In the genomic region with DNA sequence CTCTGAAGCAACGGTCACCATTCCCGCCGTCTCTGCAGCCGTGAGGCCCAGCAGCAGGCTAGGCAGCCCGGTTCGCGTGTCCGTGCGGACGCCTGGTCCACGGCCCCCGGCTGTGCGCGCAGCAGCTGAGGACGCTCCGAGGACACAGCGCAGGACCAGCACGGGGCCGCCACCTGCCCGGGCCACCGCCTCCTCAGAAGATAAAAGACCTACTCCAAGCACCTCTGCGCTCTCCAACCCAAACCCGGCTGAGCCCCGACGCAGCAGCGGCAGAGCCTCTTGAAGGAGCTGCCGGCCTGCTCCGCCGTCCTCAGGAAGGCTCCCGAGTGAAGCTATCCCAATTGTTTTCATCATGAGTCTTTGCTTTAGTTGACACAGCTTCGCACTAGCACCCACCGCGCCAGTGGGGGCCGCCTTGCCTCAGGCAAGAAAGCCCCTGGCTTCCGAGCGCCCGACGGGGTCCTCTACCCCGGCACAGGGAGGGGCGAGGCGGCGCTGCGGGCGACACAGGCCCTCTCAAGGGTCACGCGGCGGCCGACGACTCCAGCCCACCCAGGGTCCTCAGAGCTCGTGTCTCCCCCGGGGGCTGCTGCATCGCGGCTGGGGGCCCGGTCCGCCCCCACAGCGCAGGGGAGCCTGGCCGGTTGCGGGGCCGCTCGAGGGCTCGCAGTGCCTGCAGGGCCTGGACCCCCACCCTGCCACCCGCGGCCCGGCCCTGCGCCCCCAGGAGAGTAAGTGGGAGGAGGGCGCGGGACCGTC, we compare ENCODE assay signal across 9 cellular contexts. TPM values are rescaled to one million over a fixed set of nuclear protein-coding genes. Genes with fewer than 3 reads are reported as not detected.
DNase-seq lines count a peak whose midpoint lies in the region; TF ChIP-seq lines count a peak whose summit lies in the region.
"Had no signal": no experiment of that assay in that cellular context is flagged by ENCODE, and none has a peak within 500 bp of the region (broad histone marks: within the 10 kb centered on the region; RNA-seq: fewer than 3 reads in every experiment).

No MANE protein-coding gene starts in this region.

- no peaks in the 10 kb centered on the region for H3K9me2 ChIP-seq in OCI-LY1 (ENCODE audit: low read depth, low read length)

- H3K36me3 ChIP-seq in HAP-1 (replicated peaks) (peaks cover 34% of the 10 kb centered on the region), OCI-LY1 (ENCODE audit: insufficient read depth, low read length) (no peaks in the 10 kb centered on the region), ectodermal cell (ENCODE audit: control insufficient read depth, insufficient read depth, low read length) (no peaks in the 10 kb centered on the region)

- no peaks in the 10 kb centered on the region for H3K79me2 ChIP-seq in OCI-LY1 (ENCODE audit: insufficient read depth, low read length)

- H3K4me1 ChIP-seq in HAP-1 (peaks cover 15% of the 10 kb centered on the region), OCI-LY1 (ENCODE audit: insufficient read depth, low read length, severe bottlenecking) (peaks cover 69% of the 10 kb centered on the region), ectodermal cell (ENCODE audit: control insufficient read depth, insufficient read depth, low read length) (no peaks in the 10 kb centered on the region), mononuclear cell (ENCODE audit: insufficient read depth, low read length) (peaks cover 62% of the 10 kb centered on the region)

- H3K9me3 ChIP-seq in HAP-1, result no peaks in the 10 kb centered on the region
- no peaks in the 10 kb centered on the region for H3K9me3 ChIP-seq in OCI-LY1 (ENCODE audit: low read length)
- no peaks in the 10 kb centered on the region for H3K9me3 ChIP-seq in ectodermal cell (ENCODE audit: control insufficient read depth, low read length)
- H3K9me3 ChIP-seq in mononuclear cell (ENCODE audit: low read depth, low read length), result no peaks in the 10 kb centered on the region

- H4K20me1 ChIP-seq in OCI-LY1 (ENCODE audit: insufficient read depth, low read length), result no peaks in the 10 kb centered on the region

- in situ Hi-C loops in HAP-1 (cut with MboI; ENCODE audit: low sequenced_read_pairs), result no loop called here

- no peaks in the 10 kb centered on the region for H3K27me3 ChIP-seq in HAP-1 (ENCODE audit: low read depth)
- H3K27me3 ChIP-seq in OCI-LY1 (ENCODE audit: insufficient read depth, low read length), result peaks cover 4% of the 10 kb centered on the region; the same call in 1 of the 2 replicates
- H3K27me3 ChIP-seq in ectodermal cell (ENCODE audit: control insufficient read depth, insufficient read depth, low read length, poor library complexity, severe bottlenecking), result no peaks in the 10 kb centered on the region
- no peaks in the 10 kb centered on the region for H3K27me3 ChIP-seq in mononuclear cell (ENCODE audit: insufficient read depth, low read length)

- no peaks in the 10 kb centered on the region for H3F3A ChIP-seq in OCI-LY1 (ENCODE audit: insufficient read depth, low read length)

- TF ChIP-seq CTCF in OCI-LY1 (IDR thresholded peaks at IDR 0.05; ENCODE audit: low read length), result no peak

- H3K9ac ChIP-seq in OCI-LY1 (ENCODE audit: low read length), result peak overlapping the region; percentile 72

- DNase-seq in Daoy (ENCODE audit: low read depth) (peak; percentile 33), HAP-1 (ENCODE audit: low spot score in 2 of 2) (peak; percentile 41 to 51), SIG-M5 (lab: John Stamatoyannopoulos, UW) (no peak), GDM1 (lab: John Stamatoyannopoulos, UW) (no peak), KG1 (lab: John Stamatoyannopoulos, UW) (no peak)

- peak overlapping the region; percentile 65 for H3K4me2 ChIP-seq in OCI-LY1 (ENCODE audit: low read length)

- H3K4me3 ChIP-seq in HAP-1 (peak overlapping the region; percentile 68), OCI-LY1 (ENCODE audit: low read depth, low read length, poor library complexity, severe bottlenecking) (peak overlapping the region; percentile 66), ectodermal cell (ENCODE audit: insufficient read depth, low read depth, low read length) (peak overlapping the region; percentile 63), mononuclear cell (ENCODE audit: low read length) (peak overlapping the region; percentile 57)

- H3K27ac ChIP-seq in OCI-LY1 (ENCODE audit: low read depth, low read length, poor library complexity, severe bottlenecking) (peak overlapping the region; percentile 66), ectodermal cell (ENCODE audit: insufficient read depth, low read depth, low read length, poor library complexity, severe bottlenecking) (peak overlapping the region; percentile 79)

- H2AFZ ChIP-seq in OCI-LY1 (ENCODE audit: low read length), result no peak overlapping the region

- WGBS in ectodermal cell, 2 experiments, result 11 to 13% methylated on average over 68 of the region's 68 CpGs

RNA-seq across cellular contexts. Expression of a gene that starts 16.9 kb away (rescaled TPM):
- total RNA-seq in Daoy (2014; rRNA removed; shearing (Covaris generic)), result 0.17 and 1.1 TPM in 2 replicates
- polyA plus RNA-seq in ectodermal cell (2013, experiment 1 of 4), result 2.8 TPM
- polyA plus RNA-seq in ectodermal cell (2013, experiment 2 of 4), result 4.8 TPM
- polyA plus RNA-seq in ectodermal cell (2013, experiment 3 of 4), result 2.4 TPM
- 3.7 TPM for polyA plus RNA-seq in ectodermal cell (2013, experiment 4 of 4)
- total RNA-seq in mononuclear cell, result 4.3 TPM

RNA-seq across cellular contexts. Expression of a gene that starts 44.5 kb away (rescaled TPM):
- not detected in 2 replicates for total RNA-seq in Daoy (2014; rRNA removed; shearing (Covaris generic))
- polyA plus RNA-seq in ectodermal cell (2013, experiment 1 of 4), result not detected
- polyA plus RNA-seq in ectodermal cell (2013, experiment 2 of 4), result not detected
- polyA plus RNA-seq in ectodermal cell (2013, experiment 3 of 4), result not detected
- not detected for polyA plus RNA-seq in ectodermal cell (2013, experiment 4 of 4)
- not detected for total RNA-seq in mononuclear cell
- total RNA-seq: subcutaneous adipose tissue had no signal

RNA-seq across cellular contexts. Expression of a gene that starts 52.1 kb away (rescaled TPM):
- 8.9 and 11.5 TPM in 2 replicates for total RNA-seq in Daoy (2014; rRNA removed; shearing (Covaris generic))
- polyA plus RNA-seq in ectodermal cell (2013, experiment 1 of 4), result 12.7 TPM
- 13.7 TPM for polyA plus RNA-seq in ectodermal cell (2013, experiment 2 of 4)
- 11.3 TPM for polyA plus RNA-seq in ectodermal cell (2013, experiment 3 of 4)
- polyA plus RNA-seq in ectodermal cell (2013, experiment 4 of 4), result 13.7 TPM
- total RNA-seq in mononuclear cell, result 33.4 TPM

Comparison
In these comparisons a context has a peak if more than half of its experiments do, and no peak if none do; other contexts are left out.
1. DNase-seq: peak in Daoy (single experiment) and HAP-1 (2 of 2); none in SIG-M5 (single experiment), GDM1 (single experiment) and KG1 (single experiment).
2. Peak in every context shown above with its lines, with median percentiles within 50 percentile points of each other: H3K4me3 ChIP-seq.